ENCODE assay signal across 4 cellular contexts in genomic region chr2:202909394-202910192, GRCh38.
TF ChIP-seq lines count a peak whose summit lies in the region.

No MANE protein-coding gene starts in this region.

TF ChIP-seq in SK-N-SH, 30 proteins besides CTCF, POLR2A, EP300 and RAD21:
- no peak for TF ChIP-seq PBX3 (IDR thresholded peaks at IDR 0.05)
- no peak for TF ChIP-seq FOSL2 (IDR thresholded peaks at IDR 0.05; ENCODE audit: borderline replicate concordance, low read depth)
- TF ChIP-seq SIN3A (IDR thresholded peaks at IDR 0.05; ENCODE audit: borderline replicate concordance, low read depth, low read length), result no peak
- TF ChIP-seq GABPA (IDR thresholded peaks at IDR 0.05; ENCODE audit: low read depth), result no peak

TF ChIP-seq in SK-N-SH treated with all-trans-retinoic acid at 6 μM for 48 hours, 23 proteins besides CTCF, POLR2A, EP300 and RAD21 (continues in another document):
- TF ChIP-seq TOX (CRISPR knock-in tag; IDR thresholded peaks at IDR 0.05; ENCODE audit: borderline replicate concordance) (no peak), OSR1 (CRISPR knock-in tag; IDR thresholded peaks at IDR 0.05) (no peak), ISL1 (CRISPR knock-in tag; IDR thresholded peaks at IDR 0.05) (no peak), ZNF565 (CRISPR knock-in tag; conservative IDR thresholded peaks at IDR 0.05; ENCODE audit: low read depth) (no peak), ESRRG (CRISPR knock-in tag; IDR thresholded peaks at IDR 0.05) (no peak), GLIS3 (CRISPR knock-in tag; IDR thresholded peaks at IDR 0.05) (no peak)
- TF ChIP-seq, protein P1, sequence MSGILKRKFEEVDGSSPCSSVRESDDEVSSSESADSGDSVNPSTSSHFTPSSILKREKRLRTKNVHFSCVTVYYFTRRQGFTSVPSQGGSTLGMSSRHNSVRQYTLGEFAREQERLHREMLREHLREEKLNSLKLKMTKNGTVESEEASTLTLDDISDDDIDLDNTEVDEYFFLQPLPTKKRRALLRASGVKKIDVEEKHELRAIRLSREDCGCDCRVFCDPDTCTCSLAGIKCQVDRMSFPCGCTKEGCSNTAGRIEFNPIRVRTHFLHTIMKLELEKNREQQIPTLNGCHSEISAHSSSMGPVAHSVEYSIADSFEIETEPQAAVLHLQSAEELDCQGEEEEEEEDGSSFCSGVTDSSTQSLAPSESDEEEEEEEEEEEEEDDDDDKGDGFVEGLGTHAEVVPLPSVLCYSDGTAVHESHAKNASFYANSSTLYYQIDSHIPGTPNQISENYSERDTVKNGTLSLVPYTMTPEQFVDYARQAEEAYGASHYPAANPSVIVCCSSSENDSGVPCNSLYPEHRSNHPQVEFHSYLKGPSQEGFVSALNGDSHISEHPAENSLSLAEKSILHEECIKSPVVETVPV (CRISPR knock-in tag; IDR thresholded peaks at IDR 0.05), result no peak
- TF ChIP-seq, protein P2, sequence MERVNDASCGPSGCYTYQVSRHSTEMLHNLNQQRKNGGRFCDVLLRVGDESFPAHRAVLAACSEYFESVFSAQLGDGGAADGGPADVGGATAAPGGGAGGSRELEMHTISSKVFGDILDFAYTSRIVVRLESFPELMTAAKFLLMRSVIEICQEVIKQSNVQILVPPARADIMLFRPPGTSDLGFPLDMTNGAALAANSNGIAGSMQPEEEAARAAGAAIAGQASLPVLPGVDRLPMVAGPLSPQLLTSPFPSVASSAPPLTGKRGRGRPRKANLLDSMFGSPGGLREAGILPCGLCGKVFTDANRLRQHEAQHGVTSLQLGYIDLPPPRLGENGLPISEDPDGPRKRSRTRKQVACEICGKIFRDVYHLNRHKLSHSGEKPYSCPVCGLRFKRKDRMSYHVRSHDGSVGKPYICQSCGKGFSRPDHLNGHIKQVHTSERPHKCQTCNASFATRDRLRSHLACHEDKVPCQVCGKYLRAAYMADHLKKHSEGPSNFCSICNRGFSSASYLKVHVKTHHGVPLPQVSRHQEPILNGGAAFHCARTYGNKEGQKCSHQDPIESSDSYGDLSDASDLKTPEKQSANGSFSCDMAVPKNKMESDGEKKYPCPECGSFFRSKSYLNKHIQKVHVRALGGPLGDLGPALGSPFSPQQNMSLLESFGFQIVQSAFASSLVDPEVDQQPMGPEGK (CRISPR knock-in tag; IDR thresholded peaks at IDR 0.05; ENCODE audit: borderline replicate concordance), result no peak
- TF ChIP-seq, protein P3, sequence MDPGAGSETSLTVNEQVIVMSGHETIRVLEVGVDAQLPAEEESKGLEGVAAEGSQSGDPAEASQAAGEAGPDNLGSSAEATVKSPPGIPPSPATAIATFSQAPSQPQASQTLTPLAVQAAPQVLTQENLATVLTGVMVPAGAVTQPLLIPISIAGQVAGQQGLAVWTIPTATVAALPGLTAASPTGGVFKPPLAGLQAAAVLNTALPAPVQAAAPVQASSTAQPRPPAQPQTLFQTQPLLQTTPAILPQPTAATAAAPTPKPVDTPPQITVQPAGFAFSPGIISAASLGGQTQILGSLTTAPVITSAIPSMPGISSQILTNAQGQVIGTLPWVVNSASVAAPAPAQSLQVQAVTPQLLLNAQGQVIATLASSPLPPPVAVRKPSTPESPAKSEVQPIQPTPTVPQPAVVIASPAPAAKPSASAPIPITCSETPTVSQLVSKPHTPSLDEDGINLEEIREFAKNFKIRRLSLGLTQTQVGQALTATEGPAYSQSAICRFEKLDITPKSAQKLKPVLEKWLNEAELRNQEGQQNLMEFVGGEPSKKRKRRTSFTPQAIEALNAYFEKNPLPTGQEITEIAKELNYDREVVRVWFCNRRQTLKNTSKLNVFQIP (CRISPR knock-in tag; IDR thresholded peaks at IDR 0.05; ENCODE audit: borderline replicate concordance, low read depth), result no peak

TF ChIP-seq in GM12878, 131 proteins besides CTCF, POLR2A, EP300 and RAD21 (continues in another document):
- no peak for TF ChIP-seq EGR1 (IDR thresholded peaks at IDR 0.05; ENCODE audit: borderline replicate concordance in 1 of 2, low read depth in 2 of 2, low read length in 2 of 2)
- TF ChIP-seq NR2C2 (IDR thresholded peaks at IDR 0.05; ENCODE audit: borderline replicate concordance, control insufficient read depth, insufficient read length, low read depth), result no peak
- TF ChIP-seq SMC3 (IDR thresholded peaks at IDR 0.05; ENCODE audit: borderline replicate concordance, low read length), result no peak
- no peak for TF ChIP-seq IRF4 (IDR thresholded peaks at IDR 0.05; ENCODE audit: low read depth, low read length)
- TF ChIP-seq CBX3 (IDR thresholded peaks at IDR 0.05; ENCODE audit: borderline replicate concordance, low read depth), result no peak
- TF ChIP-seq JUND (IDR thresholded peaks at IDR 0.05; ENCODE audit: low read depth, low read length), result no peak
- TF ChIP-seq JUNB (IDR thresholded peaks at IDR 0.05), result no peak
- TF ChIP-seq, protein P4, sequence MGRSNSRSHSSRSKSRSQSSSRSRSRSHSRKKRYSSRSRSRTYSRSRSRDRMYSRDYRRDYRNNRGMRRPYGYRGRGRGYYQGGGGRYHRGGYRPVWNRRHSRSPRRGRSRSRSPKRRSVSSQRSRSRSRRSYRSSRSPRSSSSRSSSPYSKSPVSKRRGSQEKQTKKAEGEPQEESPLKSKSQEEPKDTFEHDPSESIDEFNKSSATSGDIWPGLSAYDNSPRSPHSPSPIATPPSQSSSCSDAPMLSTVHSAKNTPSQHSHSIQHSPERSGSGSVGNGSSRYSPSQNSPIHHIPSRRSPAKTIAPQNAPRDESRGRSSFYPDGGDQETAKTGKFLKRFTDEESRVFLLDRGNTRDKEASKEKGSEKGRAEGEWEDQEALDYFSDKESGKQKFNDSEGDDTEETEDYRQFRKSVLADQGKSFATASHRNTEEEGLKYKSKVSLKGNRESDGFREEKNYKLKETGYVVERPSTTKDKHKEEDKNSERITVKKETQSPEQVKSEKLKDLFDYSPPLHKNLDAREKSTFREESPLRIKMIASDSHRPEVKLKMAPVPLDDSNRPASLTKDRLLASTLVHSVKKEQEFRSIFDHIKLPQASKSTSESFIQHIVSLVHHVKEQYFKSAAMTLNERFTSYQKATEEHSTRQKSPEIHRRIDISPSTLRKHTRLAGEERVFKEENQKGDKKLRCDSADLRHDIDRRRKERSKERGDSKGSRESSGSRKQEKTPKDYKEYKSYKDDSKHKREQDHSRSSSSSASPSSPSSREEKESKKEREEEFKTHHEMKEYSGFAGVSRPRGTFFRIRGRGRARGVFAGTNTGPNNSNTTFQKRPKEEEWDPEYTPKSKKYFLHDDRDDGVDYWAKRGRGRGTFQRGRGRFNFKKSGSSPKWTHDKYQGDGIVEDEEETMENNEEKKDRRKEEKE (IDR thresholded peaks at IDR 0.05), result no peak
- TF ChIP-seq, protein P5, sequence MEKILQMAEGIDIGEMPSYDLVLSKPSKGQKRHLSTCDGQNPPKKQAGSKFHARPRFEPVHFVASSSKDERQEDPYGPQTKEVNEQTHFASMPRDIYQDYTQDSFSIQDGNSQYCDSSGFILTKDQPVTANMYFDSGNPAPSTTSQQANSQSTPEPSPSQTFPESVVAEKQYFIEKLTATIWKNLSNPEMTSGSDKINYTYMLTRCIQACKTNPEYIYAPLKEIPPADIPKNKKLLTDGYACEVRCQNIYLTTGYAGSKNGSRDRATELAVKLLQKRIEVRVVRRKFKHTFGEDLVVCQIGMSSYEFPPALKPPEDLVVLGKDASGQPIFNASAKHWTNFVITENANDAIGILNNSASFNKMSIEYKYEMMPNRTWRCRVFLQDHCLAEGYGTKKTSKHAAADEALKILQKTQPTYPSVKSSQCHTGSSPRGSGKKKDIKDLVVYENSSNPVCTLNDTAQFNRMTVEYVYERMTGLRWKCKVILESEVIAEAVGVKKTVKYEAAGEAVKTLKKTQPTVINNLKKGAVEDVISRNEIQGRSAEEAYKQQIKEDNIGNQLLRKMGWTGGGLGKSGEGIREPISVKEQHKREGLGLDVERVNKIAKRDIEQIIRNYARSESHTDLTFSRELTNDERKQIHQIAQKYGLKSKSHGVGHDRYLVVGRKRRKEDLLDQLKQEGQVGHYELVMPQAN (conservative IDR thresholded peaks at IDR 0.05), result no peak
- no peak for TF ChIP-seq EED (IDR thresholded peaks at IDR 0.05; ENCODE audit: low read depth)
- TF ChIP-seq FOXK2 (IDR thresholded peaks at IDR 0.05), result no peak

TF ChIP-seq in neural cell, 6 proteins besides CTCF, POLR2A, EP300 and RAD21:
- TF ChIP-seq MXI1 (conservative IDR thresholded peaks at IDR 0.05; ENCODE audit: poor library complexity, severe bottlenecking) (no peak), POLR2AphosphoS5 (IDR thresholded peaks at IDR 0.05) (no peak), EZH2 (IDR thresholded peaks at IDR 0.05; ENCODE audit: borderline replicate concordance, insufficient read depth, low read length, poor library complexity, severe bottlenecking) (no peak), REST (IDR thresholded peaks at IDR 0.05; ENCODE audit: borderline replicate concordance) (no peak), TAF1 (IDR thresholded peaks at IDR 0.05; ENCODE audit: low read depth) (no peak), SMC3 (conservative IDR thresholded peaks at IDR 0.05; ENCODE audit: poor library complexity) (no peak)
TF ChIP-seq in neural cell: peak in this region for 0.
